Comparison of ENCODE assay signal across 14 cellular contexts in the genomic region with DNA sequence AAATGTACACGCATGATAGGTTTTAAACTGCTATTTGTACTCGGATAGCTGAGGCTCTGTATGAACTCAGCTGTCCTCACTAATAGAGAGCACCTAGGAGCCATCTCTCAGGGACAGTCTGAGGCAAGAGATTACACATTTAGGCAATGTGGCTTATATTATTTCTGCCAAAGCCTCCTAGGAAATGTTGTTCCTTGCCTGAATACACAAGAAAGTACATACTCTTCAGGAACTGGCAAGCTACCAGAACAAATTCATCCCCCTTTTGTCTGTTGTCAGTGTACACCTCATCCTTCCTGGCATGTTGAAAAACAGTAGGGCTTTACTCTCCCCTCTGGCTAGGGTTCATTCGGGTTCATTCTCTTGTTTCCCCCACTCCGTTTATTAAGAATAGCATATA.
"Had no signal": no experiment of that assay in that cellular context is flagged by ENCODE, and none has a peak within 500 bp of the region (broad histone marks: within the 10 kb centered on the region; RNA-seq: fewer than 3 reads in every experiment).

No MANE protein-coding gene starts in this region.

- ATAC-seq: activated CD8-positive, alpha-beta memory T cell treated with anti-CD3 and anti-CD28 coated beads, Interleukin-2, amount 10 ng/mL, durations not matched to agents 7 days and 5 days; foreskin keratinocyte; left cardiac atrium; pancreas had no signal

- DNase-seq: activated CD4-positive, alpha-beta T cell treated with anti-CD3 and anti-CD28 coated beads, Interleukin-2, amount 50 U/mL, for 48 hours; activated CD4-positive, CD25-positive, alpha-beta regulatory T cell treated with anti-CD3 and anti-CD28 coated beads, Interleukin-2, amount 50 U/mL, for 72 hours; activated CD8-positive, alpha-beta memory T cell treated with anti-CD3 and anti-CD28 coated beads, Interleukin-2, amount 10 ng/mL, durations not matched to agents 7 days and 5 days; activated effector memory CD4-positive, alpha-beta T cell treated with Interleukin-2 at 50 U/mL for 16 hours; activated T-cell treated with anti-CD3 and anti-CD28 coated beads, Interleukin-2, amount 50 U/mL, for 24 hours; foreskin keratinocyte; head of caudate nucleus; left cardiac atrium; naive B cell; pancreas; stimulated activated CD4-positive, alpha-beta T cell treated with anti-CD3 and anti-CD28 coated beads, Interleukin-15, amount 100 ng/mL, for 24 hours; stomach had no signal

- H3K4me3 ChIP-seq: lung, pancreas, stomach, thoracic aorta had no signal
